ENCODE assay signal across 16 cellular contexts in the genomic region with DNA sequence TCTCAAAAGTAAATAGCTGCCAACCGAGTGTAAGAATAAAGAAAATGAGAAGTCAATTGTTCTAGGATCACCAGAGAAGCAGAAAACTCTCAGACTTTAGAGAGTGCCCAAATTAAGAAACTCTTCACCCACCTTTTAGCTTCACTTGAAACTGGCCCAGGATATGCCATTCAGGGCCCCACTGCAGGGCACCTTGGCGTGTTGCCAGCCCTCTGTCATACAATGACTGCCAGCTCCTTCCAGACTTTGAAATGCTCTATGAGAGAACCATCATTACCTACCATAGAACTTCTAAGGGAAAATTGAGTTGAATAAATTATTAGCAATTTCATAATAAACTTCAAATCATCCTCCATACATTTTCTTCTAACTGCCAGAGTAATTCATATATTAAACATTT.
A peak's percentile ranks its signal among the peaks of the same experiment; 100 is the strongest.
DNase-seq lines count a peak whose midpoint lies in the region; TF ChIP-seq lines count a peak whose summit lies in the region.
"Had no signal": no experiment of that assay in that cellular context is flagged by ENCODE, and none has a peak within 500 bp of the region (broad histone marks: within the 10 kb centered on the region; RNA-seq: fewer than 3 reads in every experiment).

No MANE protein-coding gene starts in this region.

- no peaks in the 10 kb centered on the region for H3K9me3 Mint-ChIP-seq in mesothelial cell of epicardium
- H3K9me3 Mint-ChIP-seq: activated naive CD4-positive, alpha-beta T cell treated with anti-CD3 and anti-CD28 coated beads, Interleukin-2, amount 10 ng/mL, durations not matched to agents 7 days and 5 days had no signal

- H3K27me3 Mint-ChIP-seq in mesothelial cell of epicardium (ENCODE audit: low read depth): no peaks in the 10 kb centered on the region
- H3K27me3 Mint-ChIP-seq: activated naive CD4-positive, alpha-beta T cell treated with anti-CD3 and anti-CD28 coated beads, Interleukin-2, amount 10 ng/mL, durations not matched to agents 7 days and 5 days; central memory CD8-positive, alpha-beta T cell had no signal

- H3K4me1 Mint-ChIP-seq in mesothelial cell of epicardium: no peaks in the 10 kb centered on the region
- H3K4me1 Mint-ChIP-seq: activated naive CD4-positive, alpha-beta T cell treated with anti-CD3 and anti-CD28 coated beads, Interleukin-2, amount 10 ng/mL, durations not matched to agents 7 days and 5 days; central memory CD8-positive, alpha-beta T cell had no signal

- no peaks in the 10 kb centered on the region for H3K36me3 Mint-ChIP-seq in mesothelial cell of epicardium
- H3K36me3 Mint-ChIP-seq: activated naive CD4-positive, alpha-beta T cell treated with anti-CD3 and anti-CD28 coated beads, Interleukin-2, amount 10 ng/mL, durations not matched to agents 7 days and 5 days had no signal

- peak in 2 of 3 experiments; percentile 11 to 62 for DNase-seq in NCI-H1417 (lab: John Stamatoyannopoulos, UW)
- no peak for DNase-seq in NCI-H1417 treated with DMSO at 0.1 percent for 48 hours (lab: John Stamatoyannopoulos, UW)
- peak; percentile 12 for DNase-seq in HT-29 (ENCODE audit: low spot score)
- peak; percentile 96 for DNase-seq in NCI-H69 (lab: John Stamatoyannopoulos, UW)
- DNase-seq in mesothelial cell of epicardium (ENCODE audit: low spot score in 2 of 2, unreplicated experiment in 2 of 2): no peak
- no peak for DNase-seq in SKM-1 (lab: John Stamatoyannopoulos, UW; ENCODE audit: unreplicated experiment)
- DNase-seq in activated CD4-positive, alpha-beta T cell treated with anti-CD3 and anti-CD28 coated beads, Interleukin-2, amount 50 U/mL, for 48 hours: no peak
- DNase-seq in dedifferentiated amniotic fluid mesenchymal stem cell (ENCODE audit: extremely low spot score): no peak
- DNase-seq: activated CD4-positive, CD25-positive, alpha-beta regulatory T cell; activated naive CD4-positive, alpha-beta T cell treated with anti-CD3 and anti-CD28 coated beads, Interleukin-2, amount 10 ng/mL, durations not matched to agents 7 days and 5 days; activated T-cell treated with anti-CD3 and anti-CD28 coated beads, Interleukin-2, amount 50 U/mL, for 48 hours; MG63; Peyer's patch; spleen; T-helper 9 cell had no signal

- TF ChIP-seq CTCF in mesothelial cell of epicardium (IDR thresholded peaks at IDR 0.05; ENCODE audit: unreplicated experiment): no peak

- no peak overlapping the region for H3K4me3 Mint-ChIP-seq in mesothelial cell of epicardium
- H3K4me3 Mint-ChIP-seq: activated naive CD4-positive, alpha-beta T cell treated with anti-CD3 and anti-CD28 coated beads, Interleukin-2, amount 10 ng/mL, durations not matched to agents 7 days and 5 days; central memory CD8-positive, alpha-beta T cell had no signal

- H3K27ac Mint-ChIP-seq in mesothelial cell of epicardium: peak overlapping the region; percentile 13
- H3K27ac Mint-ChIP-seq: activated naive CD4-positive, alpha-beta T cell treated with anti-CD3 and anti-CD28 coated beads, Interleukin-2, amount 10 ng/mL, durations not matched to agents 7 days and 5 days had no signal

Comparison
In these comparisons a context has a peak if more than half of its experiments do, and no peak if none do; other contexts are left out.
1. DNase-seq: peak in NCI-H1417 (2 of 3), HT-29 (single experiment) and NCI-H69 (single experiment); none in NCI-H1417 treated with DMSO at 0.1 percent for 48 hours (single experiment), mesothelial cell of epicardium (0 of 2), SKM-1 (single experiment), activated CD4-positive, alpha-beta T cell treated with anti-CD3 and anti-CD28 coated beads, Interleukin-2, amount 50 U/mL, for 48 hours (0 of 2) and dedifferentiated amniotic fluid mesenchymal stem cell (single experiment).